In the genomic region with DNA sequence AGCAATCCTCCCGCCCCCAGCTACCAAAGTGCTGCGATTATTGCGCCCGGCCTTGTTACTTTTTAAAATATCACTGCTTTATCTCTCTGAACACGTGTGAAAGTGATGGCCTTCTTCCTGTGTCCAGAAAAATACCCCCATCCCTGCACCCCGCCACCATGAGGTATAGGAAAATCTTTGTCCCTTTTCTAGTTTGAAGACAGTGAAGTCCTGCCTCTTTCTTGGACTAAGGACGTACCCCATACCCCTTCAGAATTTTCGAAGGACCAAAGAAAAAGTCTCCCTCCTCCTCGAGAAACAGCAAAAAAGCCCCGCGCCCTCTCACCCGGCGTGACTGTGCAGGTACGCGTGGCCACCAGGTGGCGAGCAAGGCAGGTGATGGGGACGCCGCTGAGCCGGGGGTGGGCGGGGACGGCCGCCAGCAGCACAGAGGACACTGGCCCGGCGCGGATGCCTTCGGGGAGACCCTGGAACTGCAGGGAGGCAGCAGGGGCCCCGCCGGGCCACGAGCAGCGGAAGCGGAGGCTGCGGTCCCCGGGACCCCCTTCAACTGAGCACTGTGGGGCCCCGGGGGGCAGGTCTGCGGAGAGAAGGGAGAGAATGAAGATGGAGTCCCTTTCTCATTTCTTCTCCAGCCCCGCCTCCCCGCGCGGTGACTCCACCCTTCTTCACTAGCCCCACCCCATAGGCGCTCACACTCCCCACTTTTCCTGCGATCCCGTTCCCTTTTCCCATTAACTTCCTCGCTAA, we compare ENCODE assay signal across 8 cellular contexts. TPM values are rescaled to one million over a fixed set of nuclear protein-coding genes. Genes with fewer than 3 reads are reported as not detected.
DNase-seq lines count a peak whose midpoint lies in the region; ATAC-seq and TF ChIP-seq lines count a peak whose summit lies in the region.

No MANE protein-coding gene starts in this region.

- H3K79me2 ChIP-seq in osteoblast (ENCODE audit: insufficient read depth, low read length), result no peaks in the 10 kb centered on the region

- DNase-seq in COR-L47 (lab: John Stamatoyannopoulos, UW), result peak; percentile 11
- no peak for DNase-seq in SK-N-MC (ENCODE audit: low read depth, low spot score)
- DNase-seq in activated naive CD4-positive, alpha-beta T cell treated with anti-CD3 and anti-CD28 coated beads, Interleukin-2, amount 10 ng/mL, durations not matched to agents 7 days and 5 days, result peak; percentile 91
- peak; percentile 93 for DNase-seq in glutamatergic neuron
- DNase-seq in osteoblast (ENCODE audit: insufficient read length, low spot score, missing footprints), result peak; percentile 98
- DNase-seq in suprapubic skin (ENCODE audit: low spot score in 2 of 2), result peak; percentile 91

- peaks cover 16% of the 10 kb centered on the region for H3K4me1 Mint-ChIP-seq in activated naive CD4-positive, alpha-beta T cell treated with anti-CD3 and anti-CD28 coated beads, Interleukin-2, amount 10 ng/mL, durations not matched to agents 7 days and 5 days
- H3K4me1 Mint-ChIP-seq in glutamatergic neuron (ENCODE audit: low read depth, unreplicated experiment), result peaks cover 3% of the 10 kb centered on the region

- H3K27ac ChIP-seq in HUES6 (ENCODE audit: low read depth, low read length) (no peak overlapping the region), SK-N-MC (no peak overlapping the region), osteoblast (ENCODE audit: low read depth, low read length) (no peak overlapping the region), suprapubic skin (peak overlapping the region; percentile 35)

- H3K27ac Mint-ChIP-seq in activated naive CD4-positive, alpha-beta T cell treated with anti-CD3 and anti-CD28 coated beads, Interleukin-2, amount 10 ng/mL, durations not matched to agents 7 days and 5 days, result no peak overlapping the region
- H3K27ac Mint-ChIP-seq in glutamatergic neuron (ENCODE audit: unreplicated experiment), result no peak overlapping the region

- H3K4me2 ChIP-seq in osteoblast (ENCODE audit: insufficient read depth, low read length), result peak overlapping the region; percentile 95

- no peaks in the 10 kb centered on the region for H4K20me1 ChIP-seq in osteoblast (ENCODE audit: insufficient read depth, low read length)

- H3K9me3 ChIP-seq in HUES6 (ENCODE audit: control insufficient read depth, insufficient read depth, low read depth, low read length) (no peaks in the 10 kb centered on the region), SK-N-MC (ENCODE audit: low read depth, low read length) (no peaks in the 10 kb centered on the region), osteoblast (ENCODE audit: low read depth, low read length) (no peaks in the 10 kb centered on the region), suprapubic skin (no peaks in the 10 kb centered on the region)

- H3K4me1 ChIP-seq in HUES6 (ENCODE audit: control insufficient read depth, insufficient read depth, low read length) (peaks cover 34% of the 10 kb centered on the region), osteoblast (ENCODE audit: insufficient read depth, low read length) (peaks cover 9% of the 10 kb centered on the region), suprapubic skin (peaks cover 19% of the 10 kb centered on the region)

- no peak for TF ChIP-seq EP300 in suprapubic skin (IDR thresholded peaks at IDR 0.05)

- TF ChIP-seq POLR2A in suprapubic skin (IDR thresholded peaks at IDR 0.05), result no peak

- peak; percentile 57 for ATAC-seq in GM19468 (IDR thresholded peaks at IDR 0.05; ENCODE audit: extremely low read depth, unreplicated experiment)

- no peaks in the 10 kb centered on the region for H3K36me3 Mint-ChIP-seq in activated naive CD4-positive, alpha-beta T cell treated with anti-CD3 and anti-CD28 coated beads, Interleukin-2, amount 10 ng/mL, durations not matched to agents 7 days and 5 days
- no peaks in the 10 kb centered on the region for H3K36me3 Mint-ChIP-seq in glutamatergic neuron (ENCODE audit: unreplicated experiment)

- H3K36me3 ChIP-seq in HUES6 (ENCODE audit: control insufficient read depth, insufficient read depth, low read length) (peaks cover 2% of the 10 kb centered on the region; the same call in 1 of the 2 replicates), SK-N-MC (ENCODE audit: insufficient read depth, low read length) (no peaks in the 10 kb centered on the region), osteoblast (ENCODE audit: insufficient read depth, low read length) (no peaks in the 10 kb centered on the region), suprapubic skin (no peaks in the 10 kb centered on the region)

- H3K27me3 Mint-ChIP-seq in activated naive CD4-positive, alpha-beta T cell treated with anti-CD3 and anti-CD28 coated beads, Interleukin-2, amount 10 ng/mL, durations not matched to agents 7 days and 5 days, result peaks cover 55% of the 10 kb centered on the region
- peaks cover 11% of the 10 kb centered on the region for H3K27me3 Mint-ChIP-seq in glutamatergic neuron (ENCODE audit: unreplicated experiment)

- peak overlapping the region; percentile 81 for H3K4me3 ChIP-seq in HUES6 (ENCODE audit: low read depth, low read length)
- H3K4me3 ChIP-seq in SK-N-MC, result peak overlapping the region; percentile 84
- peak overlapping the region; percentile 83 for H3K4me3 ChIP-seq in osteoblast (ENCODE audit: insufficient read depth, low read length)
- H3K4me3 ChIP-seq in suprapubic skin, result peak overlapping the region; percentile 69

- no peaks in the 10 kb centered on the region for H3K9me3 Mint-ChIP-seq in activated naive CD4-positive, alpha-beta T cell treated with anti-CD3 and anti-CD28 coated beads, Interleukin-2, amount 10 ng/mL, durations not matched to agents 7 days and 5 days
- H3K9me3 Mint-ChIP-seq in glutamatergic neuron (ENCODE audit: unreplicated experiment), result peaks cover 4% of the 10 kb centered on the region

- peak overlapping the region; percentile 83 for H3K4me3 Mint-ChIP-seq in activated naive CD4-positive, alpha-beta T cell treated with anti-CD3 and anti-CD28 coated beads, Interleukin-2, amount 10 ng/mL, durations not matched to agents 7 days and 5 days
- H3K4me3 Mint-ChIP-seq in glutamatergic neuron (ENCODE audit: unreplicated experiment), result peak overlapping the region; percentile 99

- CTCF ChIA-PET in activated naive CD4-positive, alpha-beta T cell treated with anti-CD3 and anti-CD28 coated beads, Interleukin-2, amount 10 ng/mL, durations not matched to agents 7 days and 5 days (lab: Charles Lee), result interaction anchor here (0.6 to 3.2 kb wide), 11 partner anchors 20 to 101 kb away, joined by 3 to 27 read pairs (median 6); partner anchors contain the start of genes ETFB and SIGLEC10

- H2AFZ ChIP-seq in osteoblast (ENCODE audit: low read length), result peak overlapping the region; percentile 80

- H3K9ac ChIP-seq in HUES6 (ENCODE audit: low read length), result peak overlapping the region; percentile 42
- H3K9ac ChIP-seq in SK-N-MC (ENCODE audit: insufficient read length), result no peak overlapping the region

- 7% methylated on average over 30 of the region's 43 CpGs for WGBS in suprapubic skin

- TF ChIP-seq CTCF in glutamatergic neuron (IDR thresholded peaks at IDR 0.05; ENCODE audit: partially characterized antibody, unreplicated experiment), result peak; percentile 95
- peak; percentile 62 for TF ChIP-seq CTCF in osteoblast (IDR thresholded peaks at IDR 0.05; ENCODE audit: extremely low read depth, low read depth, low read length)
- peak; percentile 75 to 89 for TF ChIP-seq CTCF in suprapubic skin (IDR thresholded peaks at IDR 0.05)

- H3K27me3 ChIP-seq in HUES6 (ENCODE audit: control insufficient read depth, insufficient read depth, low read length) (peaks cover 19% of the 10 kb centered on the region), osteoblast (ENCODE audit: insufficient read depth, low read length) (no peaks in the 10 kb centered on the region), suprapubic skin (no peaks in the 10 kb centered on the region)

RNA-seq across cellular contexts. Expression of gene VSIG10L, which starts 3.2 kb away (rescaled TPM):
- total RNA-seq in glutamatergic neuron (ENCODE audit: unreplicated experiment), result 3.5 TPM
- 0.72 and 0.88 TPM in 2 replicates for total RNA-seq in osteoblast
- total RNA-seq in suprapubic skin, result 10 to 100 TPM; 20.4 to 35.6 (median 28.8) TPM

RNA-seq across cellular contexts. Expression of gene IGLON5, which starts 27.3 kb away (rescaled TPM):
- 59.9 TPM for total RNA-seq in glutamatergic neuron (ENCODE audit: unreplicated experiment)
- not detected in 2 replicates for total RNA-seq in osteoblast
- total RNA-seq in suprapubic skin, result under 1 TPM in 1 of 4 donors, not detected in 3; 0.26 TPM

RNA-seq across cellular contexts. Expression of gene ETFB, which starts 27.4 kb away (rescaled TPM):
- 77.7 TPM for total RNA-seq in glutamatergic neuron (ENCODE audit: unreplicated experiment)
- 68.4 and 84.3 TPM in 2 replicates for total RNA-seq in osteoblast
- total RNA-seq in suprapubic skin, result 10 to 100 TPM; 56.7 to 69.7 (median 63.6) TPM

RNA-seq across cellular contexts. Expression of gene CLDND2, which starts 30.1 kb away (rescaled TPM):
- total RNA-seq in glutamatergic neuron (ENCODE audit: unreplicated experiment) (not detected), osteoblast (not detected in 2 replicates), suprapubic skin (not detected)

RNA-seq across cellular contexts. Expression of gene NKG7, which starts 33.7 kb away (rescaled TPM):
- not detected for total RNA-seq in glutamatergic neuron (ENCODE audit: unreplicated experiment)
- total RNA-seq in osteoblast, result not detected in 2 replicates
- total RNA-seq in suprapubic skin, result not detected

Comparison
In these comparisons a context has a peak if more than half of its experiments do, and no peak if none do; other contexts are left out.
1. RNA of gene IGLON5, which starts 27.3 kb away (total RNA-seq): 59.9 TPM in glutamatergic neuron (single experiment); 0.26 TPM in suprapubic skin and not detected in osteoblast; every median in the first group is over 10 times any median in the second.
2. Peak in every context shown above with its lines, with median percentiles within 50 percentile points of each other: H3K4me3 ChIP-seq and CTCF ChIP-seq.